In the genomic region with DNA sequence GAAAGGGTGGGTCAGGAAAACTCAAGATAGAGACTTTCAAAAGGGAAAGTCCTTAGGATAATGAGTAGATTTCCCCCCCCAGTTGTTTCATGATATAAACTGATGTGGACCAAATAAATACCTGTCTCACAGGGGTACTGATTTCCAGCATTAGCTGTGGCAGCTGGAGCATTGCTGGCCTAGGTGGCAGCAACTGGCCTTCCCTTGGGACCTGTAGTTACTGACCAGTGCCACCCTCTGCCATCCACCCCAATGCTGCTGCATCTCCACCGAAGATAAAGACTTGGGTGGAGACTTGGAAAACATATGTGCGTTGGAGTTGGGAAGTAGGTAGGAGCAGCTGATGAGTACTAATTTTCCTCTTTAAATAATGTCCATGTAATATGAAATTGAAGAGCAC, we compare ENCODE assay signal across 15 cellular contexts.
"Had no signal": no experiment of that assay in that cellular context is flagged by ENCODE, and none has a peak within 500 bp of the region (broad histone marks: within the 10 kb centered on the region; RNA-seq: fewer than 3 reads in every experiment).

No MANE protein-coding gene starts in this region.

- H3K27ac Mint-ChIP-seq: activated CD8-positive, alpha-beta T cell treated with anti-CD3 and anti-CD28 coated beads for 36 hours; activated naive CD8-positive, alpha-beta T cell treated with anti-CD3 and anti-CD28 coated beads, Interleukin-2, amount 10 ng/mL, durations not matched to agents 7 days and 5 days; T-helper 1 cell treated with Interleukin-12 subunit alpha and Interleukin-12 subunit beta and Interleukin-4 antibody, amounts not matched to agents 30 μg/mL and 1 μg/mL, for 36 hours had no signal

- H3K4me3 Mint-ChIP-seq: activated CD8-positive, alpha-beta T cell treated with anti-CD3 and anti-CD28 coated beads for 36 hours; activated naive CD8-positive, alpha-beta T cell treated with anti-CD3 and anti-CD28 coated beads, Interleukin-2, amount 10 ng/mL, durations not matched to agents 7 days and 5 days; T-helper 1 cell treated with Interleukin-12 subunit alpha and Interleukin-12 subunit beta and Interleukin-4 antibody, amounts not matched to agents 30 μg/mL and 1 μg/mL, for 36 hours had no signal

- DNase-seq: activated CD4-positive, alpha-beta T cell treated with anti-CD3 and anti-CD28 coated beads for 4 hours; activated CD8-positive, alpha-beta T cell treated with anti-CD3 and anti-CD28 coated beads for 36 hours; activated naive CD4-positive, alpha-beta T cell treated with anti-CD3 and anti-CD28 coated beads, Interleukin-2, amount 50 U/mL, for 16 hours; activated naive CD8-positive, alpha-beta T cell treated with anti-CD3 and anti-CD28 coated beads, Interleukin-2, amount 10 ng/mL, durations not matched to agents 7 days and 5 days; activated T-cell treated with anti-CD3 and anti-CD28 coated beads for 4 hours; adrenal gland; anterior cingulate cortex; MG63; NCI-H1105 treated with DMSO at 0.1 percent for 48 hours; NCI-H1436 treated with DMSO at 0.1 percent for 48 hours; NCI-H2081; NCI-H446; PC-3 had no signal

- H3K9me3 ChIP-seq: adrenal gland, MG63 had no signal

- ATAC-seq: activated CD4-positive, CD25-positive, alpha-beta regulatory T cell treated with anti-CD3 and anti-CD28 coated beads, Interleukin-2, amount 50 U/mL, for 24 hours; activated CD8-positive, alpha-beta T cell treated with anti-CD3 and anti-CD28 coated beads for 36 hours; PC-3 had no signal

- H3K9me3 Mint-ChIP-seq: activated CD8-positive, alpha-beta T cell treated with anti-CD3 and anti-CD28 coated beads for 36 hours; activated naive CD8-positive, alpha-beta T cell treated with anti-CD3 and anti-CD28 coated beads, Interleukin-2, amount 10 ng/mL, durations not matched to agents 7 days and 5 days; T-helper 1 cell treated with Interleukin-12 subunit alpha and Interleukin-12 subunit beta and Interleukin-4 antibody, amounts not matched to agents 30 μg/mL and 1 μg/mL, for 36 hours had no signal

- H3K4me1 Mint-ChIP-seq: activated naive CD8-positive, alpha-beta T cell treated with anti-CD3 and anti-CD28 coated beads, Interleukin-2, amount 10 ng/mL, durations not matched to agents 7 days and 5 days had no signal

- H3K36me3 Mint-ChIP-seq: activated naive CD8-positive, alpha-beta T cell treated with anti-CD3 and anti-CD28 coated beads, Interleukin-2, amount 10 ng/mL, durations not matched to agents 7 days and 5 days had no signal

- H3K36me3 ChIP-seq: adrenal gland, MG63 had no signal

- H3K27me3 ChIP-seq: MG63 had no signal

- H3K4me3 ChIP-seq: adrenal gland, MG63 had no signal

- H3K27me3 Mint-ChIP-seq: activated CD8-positive, alpha-beta T cell treated with anti-CD3 and anti-CD28 coated beads for 36 hours had no signal

- H3K4me1 ChIP-seq: adrenal gland had no signal
